Comparison of ENCODE assay signal across 1 cellular context in the genomic region with DNA sequence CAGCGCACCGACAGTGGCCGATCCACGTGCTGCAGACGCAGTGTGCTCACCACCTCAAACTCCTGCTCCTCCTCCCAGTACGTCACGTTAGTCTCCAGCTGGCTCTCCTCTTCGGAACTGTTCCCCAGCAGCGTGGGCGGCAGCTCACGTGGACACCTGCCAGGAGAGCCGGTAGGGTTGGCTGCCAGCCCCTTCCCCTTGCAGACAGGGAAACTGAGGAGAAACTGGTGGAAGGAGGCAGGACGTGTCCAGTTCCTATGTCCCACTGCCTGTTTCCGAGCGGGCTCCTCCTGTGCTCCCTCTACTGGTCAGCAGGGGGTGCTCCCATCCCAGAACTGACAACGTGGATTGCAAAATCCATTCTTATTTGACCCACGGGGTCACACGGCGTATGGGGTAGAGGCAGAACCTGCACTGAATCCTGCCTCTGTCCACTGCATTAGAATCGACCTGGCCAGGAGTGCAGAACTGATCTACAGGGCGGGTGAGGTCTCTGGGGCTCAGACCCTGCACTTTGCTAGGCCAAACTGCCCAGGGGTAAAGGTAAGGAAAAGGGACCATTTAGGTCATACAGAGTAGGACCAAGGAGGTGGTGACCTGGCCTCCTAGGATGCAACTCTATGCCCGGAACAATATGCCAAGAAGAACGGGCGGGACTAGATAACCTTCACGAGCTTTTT.
A peak's percentile ranks its signal among the peaks of the same experiment; 100 is the strongest.
TF ChIP-seq lines count a peak whose summit lies in the region.

No MANE protein-coding gene starts in this region.

TF ChIP-seq in HepG2, 621 proteins besides CTCF, POLR2A, EP300 and RAD21 (continued from another document and continues in another):
- TF ChIP-seq ZNF747 (CRISPR knock-in tag; IDR thresholded peaks at IDR 0.05; ENCODE audit: borderline replicate concordance) = no peak
- no peak for TF ChIP-seq MTF1 (CRISPR knock-in tag; IDR thresholded peaks at IDR 0.05)
- TF ChIP-seq SETDB1 (CRISPR knock-in tag; IDR thresholded peaks at IDR 0.05; ENCODE audit: borderline replicate concordance) = no peak
- TF ChIP-seq, protein P1, sequence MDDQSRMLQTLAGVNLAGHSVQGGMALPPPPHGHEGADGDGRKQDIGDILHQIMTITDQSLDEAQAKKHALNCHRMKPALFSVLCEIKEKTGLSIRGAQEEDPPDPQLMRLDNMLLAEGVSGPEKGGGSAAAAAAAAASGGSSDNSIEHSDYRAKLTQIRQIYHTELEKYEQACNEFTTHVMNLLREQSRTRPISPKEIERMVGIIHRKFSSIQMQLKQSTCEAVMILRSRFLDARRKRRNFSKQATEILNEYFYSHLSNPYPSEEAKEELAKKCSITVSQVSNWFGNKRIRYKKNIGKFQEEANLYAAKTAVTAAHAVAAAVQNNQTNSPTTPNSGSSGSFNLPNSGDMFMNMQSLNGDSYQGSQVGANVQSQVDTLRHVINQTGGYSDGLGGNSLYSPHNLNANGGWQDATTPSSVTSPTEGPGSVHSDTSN (CRISPR knock-in tag; IDR thresholded peaks at IDR 0.05; ENCODE audit: borderline replicate concordance) = no peak
- TF ChIP-seq GATAD2A (CRISPR knock-in tag; IDR thresholded peaks at IDR 0.05) = peak; percentile 74
- TF ChIP-seq ZNF329 (CRISPR knock-in tag; IDR thresholded peaks at IDR 0.05; ENCODE audit: low read depth) = no peak
- 0 out of 2 replicates have a peak, but pooled peaks have one; percentile 31 for TF ChIP-seq ZNF567 (CRISPR knock-in tag; IDR thresholded peaks at IDR 0.05; ENCODE audit: borderline replicate concordance)
- TF ChIP-seq, protein P2, sequence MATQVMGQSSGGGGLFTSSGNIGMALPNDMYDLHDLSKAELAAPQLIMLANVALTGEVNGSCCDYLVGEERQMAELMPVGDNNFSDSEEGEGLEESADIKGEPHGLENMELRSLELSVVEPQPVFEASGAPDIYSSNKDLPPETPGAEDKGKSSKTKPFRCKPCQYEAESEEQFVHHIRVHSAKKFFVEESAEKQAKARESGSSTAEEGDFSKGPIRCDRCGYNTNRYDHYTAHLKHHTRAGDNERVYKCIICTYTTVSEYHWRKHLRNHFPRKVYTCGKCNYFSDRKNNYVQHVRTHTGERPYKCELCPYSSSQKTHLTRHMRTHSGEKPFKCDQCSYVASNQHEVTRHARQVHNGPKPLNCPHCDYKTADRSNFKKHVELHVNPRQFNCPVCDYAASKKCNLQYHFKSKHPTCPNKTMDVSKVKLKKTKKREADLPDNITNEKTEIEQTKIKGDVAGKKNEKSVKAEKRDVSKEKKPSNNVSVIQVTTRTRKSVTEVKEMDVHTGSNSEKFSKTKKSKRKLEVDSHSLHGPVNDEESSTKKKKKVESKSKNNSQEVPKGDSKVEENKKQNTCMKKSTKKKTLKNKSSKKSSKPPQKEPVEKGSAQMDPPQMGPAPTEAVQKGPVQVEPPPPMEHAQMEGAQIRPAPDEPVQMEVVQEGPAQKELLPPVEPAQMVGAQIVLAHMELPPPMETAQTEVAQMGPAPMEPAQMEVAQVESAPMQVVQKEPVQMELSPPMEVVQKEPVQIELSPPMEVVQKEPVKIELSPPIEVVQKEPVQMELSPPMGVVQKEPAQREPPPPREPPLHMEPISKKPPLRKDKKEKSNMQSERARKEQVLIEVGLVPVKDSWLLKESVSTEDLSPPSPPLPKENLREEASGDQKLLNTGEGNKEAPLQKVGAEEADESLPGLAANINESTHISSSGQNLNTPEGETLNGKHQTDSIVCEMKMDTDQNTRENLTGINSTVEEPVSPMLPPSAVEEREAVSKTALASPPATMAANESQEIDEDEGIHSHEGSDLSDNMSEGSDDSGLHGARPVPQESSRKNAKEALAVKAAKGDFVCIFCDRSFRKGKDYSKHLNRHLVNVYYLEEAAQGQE (IDR thresholded peaks at IDR 0.05; ENCODE audit: borderline replicate concordance in 1 of 2, low read depth in 1 of 2, low read length in 2 of 2) = no peak
- no peak for TF ChIP-seq ZNF572 (CRISPR knock-in tag; IDR thresholded peaks at IDR 0.05)
- TF ChIP-seq, protein P3, sequence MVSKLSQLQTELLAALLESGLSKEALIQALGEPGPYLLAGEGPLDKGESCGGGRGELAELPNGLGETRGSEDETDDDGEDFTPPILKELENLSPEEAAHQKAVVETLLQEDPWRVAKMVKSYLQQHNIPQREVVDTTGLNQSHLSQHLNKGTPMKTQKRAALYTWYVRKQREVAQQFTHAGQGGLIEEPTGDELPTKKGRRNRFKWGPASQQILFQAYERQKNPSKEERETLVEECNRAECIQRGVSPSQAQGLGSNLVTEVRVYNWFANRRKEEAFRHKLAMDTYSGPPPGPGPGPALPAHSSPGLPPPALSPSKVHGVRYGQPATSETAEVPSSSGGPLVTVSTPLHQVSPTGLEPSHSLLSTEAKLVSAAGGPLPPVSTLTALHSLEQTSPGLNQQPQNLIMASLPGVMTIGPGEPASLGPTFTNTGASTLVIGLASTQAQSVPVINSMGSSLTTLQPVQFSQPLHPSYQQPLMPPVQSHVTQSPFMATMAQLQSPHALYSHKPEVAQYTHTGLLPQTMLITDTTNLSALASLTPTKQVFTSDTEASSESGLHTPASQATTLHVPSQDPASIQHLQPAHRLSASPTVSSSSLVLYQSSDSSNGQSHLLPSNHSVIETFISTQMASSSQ (IDR thresholded peaks at IDR 0.05; ENCODE audit: low read depth) = no peak
- TF ChIP-seq, protein P3 (CRISPR knock-in tag; IDR thresholded peaks at IDR 0.05; ENCODE audit: borderline replicate concordance) = 0 out of 2 replicates have a peak, but pooled peaks have one; percentile 36
- no peak for TF ChIP-seq ZNF326 (CRISPR knock-in tag; IDR thresholded peaks at IDR 0.05; ENCODE audit: borderline replicate concordance)
- no peak for TF ChIP-seq ZNF235 (CRISPR knock-in tag; IDR thresholded peaks at IDR 0.05; ENCODE audit: borderline replicate concordance)
- TF ChIP-seq, protein P4, sequence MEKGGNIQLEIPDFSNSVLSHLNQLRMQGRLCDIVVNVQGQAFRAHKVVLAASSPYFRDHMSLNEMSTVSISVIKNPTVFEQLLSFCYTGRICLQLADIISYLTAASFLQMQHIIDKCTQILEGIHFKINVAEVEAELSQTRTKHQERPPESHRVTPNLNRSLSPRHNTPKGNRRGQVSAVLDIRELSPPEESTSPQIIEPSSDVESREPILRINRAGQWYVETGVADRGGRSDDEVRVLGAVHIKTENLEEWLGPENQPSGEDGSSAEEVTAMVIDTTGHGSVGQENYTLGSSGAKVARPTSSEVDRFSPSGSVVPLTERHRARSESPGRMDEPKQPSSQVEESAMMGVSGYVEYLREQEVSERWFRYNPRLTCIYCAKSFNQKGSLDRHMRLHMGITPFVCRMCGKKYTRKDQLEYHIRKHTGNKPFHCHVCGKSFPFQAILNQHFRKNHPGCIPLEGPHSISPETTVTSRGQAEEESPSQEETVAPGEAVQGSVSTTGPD (CRISPR knock-in tag; IDR thresholded peaks at IDR 0.05) = no peak
- TF ChIP-seq FOXA3 (CRISPR knock-in tag; IDR thresholded peaks at IDR 0.05) = peak; percentile 47
- TF ChIP-seq ZNF83 (CRISPR knock-in tag; IDR thresholded peaks at IDR 0.05; ENCODE audit: borderline replicate concordance) = no peak
- 0 out of 2 replicates have a peak, but pooled peaks have one; percentile 40 for TF ChIP-seq SP140L (CRISPR knock-in tag; IDR thresholded peaks at IDR 0.05; ENCODE audit: borderline replicate concordance)
- no peak for TF ChIP-seq ZNF703 (CRISPR knock-in tag; IDR thresholded peaks at IDR 0.05; ENCODE audit: borderline replicate concordance)
- TF ChIP-seq JUNB (CRISPR knock-in tag; IDR thresholded peaks at IDR 0.05; ENCODE audit: borderline replicate concordance) = no peak
- TF ChIP-seq, protein P5, sequence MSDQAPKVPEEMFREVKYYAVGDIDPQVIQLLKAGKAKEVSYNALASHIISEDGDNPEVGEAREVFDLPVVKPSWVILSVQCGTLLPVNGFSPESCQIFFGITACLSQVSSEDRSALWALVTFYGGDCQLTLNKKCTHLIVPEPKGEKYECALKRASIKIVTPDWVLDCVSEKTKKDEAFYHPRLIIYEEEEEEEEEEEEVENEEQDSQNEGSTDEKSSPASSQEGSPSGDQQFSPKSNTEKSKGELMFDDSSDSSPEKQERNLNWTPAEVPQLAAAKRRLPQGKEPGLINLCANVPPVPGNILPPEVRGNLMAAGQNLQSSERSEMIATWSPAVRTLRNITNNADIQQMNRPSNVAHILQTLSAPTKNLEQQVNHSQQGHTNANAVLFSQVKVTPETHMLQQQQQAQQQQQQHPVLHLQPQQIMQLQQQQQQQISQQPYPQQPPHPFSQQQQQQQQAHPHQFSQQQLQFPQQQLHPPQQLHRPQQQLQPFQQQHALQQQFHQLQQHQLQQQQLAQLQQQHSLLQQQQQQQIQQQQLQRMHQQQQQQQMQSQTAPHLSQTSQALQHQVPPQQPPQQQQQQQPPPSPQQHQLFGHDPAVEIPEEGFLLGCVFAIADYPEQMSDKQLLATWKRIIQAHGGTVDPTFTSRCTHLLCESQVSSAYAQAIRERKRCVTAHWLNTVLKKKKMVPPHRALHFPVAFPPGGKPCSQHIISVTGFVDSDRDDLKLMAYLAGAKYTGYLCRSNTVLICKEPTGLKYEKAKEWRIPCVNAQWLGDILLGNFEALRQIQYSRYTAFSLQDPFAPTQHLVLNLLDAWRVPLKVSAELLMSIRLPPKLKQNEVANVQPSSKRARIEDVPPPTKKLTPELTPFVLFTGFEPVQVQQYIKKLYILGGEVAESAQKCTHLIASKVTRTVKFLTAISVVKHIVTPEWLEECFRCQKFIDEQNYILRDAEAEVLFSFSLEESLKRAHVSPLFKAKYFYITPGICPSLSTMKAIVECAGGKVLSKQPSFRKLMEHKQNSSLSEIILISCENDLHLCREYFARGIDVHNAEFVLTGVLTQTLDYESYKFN (CRISPR knock-in tag; conservative IDR thresholded peaks at IDR 0.05) = no peak; the same call in 1 of the 2 replicates
- no peak for TF ChIP-seq NFRKB (IDR thresholded peaks at IDR 0.05)
- no peak; the same call in 1 of the 2 replicates for TF ChIP-seq TSC22D2 (CRISPR knock-in tag; IDR thresholded peaks at IDR 0.05; ENCODE audit: borderline replicate concordance)
- TF ChIP-seq REL (CRISPR knock-in tag; conservative IDR thresholded peaks at IDR 0.05) = no peak
- no peak for TF ChIP-seq ZNF772 (CRISPR knock-in tag; IDR thresholded peaks at IDR 0.05)
- no peak for TF ChIP-seq ZNF367 (CRISPR knock-in tag; IDR thresholded peaks at IDR 0.05; ENCODE audit: borderline replicate concordance)
- TF ChIP-seq MLLT10 (CRISPR knock-in tag; IDR thresholded peaks at IDR 0.05) = no peak
- TF ChIP-seq ZSCAN21 (CRISPR knock-in tag; IDR thresholded peaks at IDR 0.05; ENCODE audit: borderline replicate concordance) = no peak
- 0 out of 2 replicates have a peak, but pooled peaks have one; percentile 44 for TF ChIP-seq MEIS1 (CRISPR knock-in tag; IDR thresholded peaks at IDR 0.05; ENCODE audit: borderline replicate concordance)
- TF ChIP-seq, protein P6, sequence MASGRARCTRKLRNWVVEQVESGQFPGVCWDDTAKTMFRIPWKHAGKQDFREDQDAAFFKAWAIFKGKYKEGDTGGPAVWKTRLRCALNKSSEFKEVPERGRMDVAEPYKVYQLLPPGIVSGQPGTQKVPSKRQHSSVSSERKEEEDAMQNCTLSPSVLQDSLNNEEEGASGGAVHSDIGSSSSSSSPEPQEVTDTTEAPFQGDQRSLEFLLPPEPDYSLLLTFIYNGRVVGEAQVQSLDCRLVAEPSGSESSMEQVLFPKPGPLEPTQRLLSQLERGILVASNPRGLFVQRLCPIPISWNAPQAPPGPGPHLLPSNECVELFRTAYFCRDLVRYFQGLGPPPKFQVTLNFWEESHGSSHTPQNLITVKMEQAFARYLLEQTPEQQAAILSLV (CRISPR knock-in tag; IDR thresholded peaks at IDR 0.05; ENCODE audit: borderline replicate concordance) = no peak
- TF ChIP-seq ZNF431 (CRISPR knock-in tag; IDR thresholded peaks at IDR 0.05; ENCODE audit: borderline replicate concordance, low read depth) = 0 out of 2 replicates have a peak, but pooled peaks have one; percentile 29
- no peak for TF ChIP-seq SMARCE1 (IDR thresholded peaks at IDR 0.05; ENCODE audit: borderline replicate concordance)
- no peak for TF ChIP-seq U2AF2 (IDR thresholded peaks at IDR 0.05; ENCODE audit: low read depth, low read length)
- TF ChIP-seq, protein P7, sequence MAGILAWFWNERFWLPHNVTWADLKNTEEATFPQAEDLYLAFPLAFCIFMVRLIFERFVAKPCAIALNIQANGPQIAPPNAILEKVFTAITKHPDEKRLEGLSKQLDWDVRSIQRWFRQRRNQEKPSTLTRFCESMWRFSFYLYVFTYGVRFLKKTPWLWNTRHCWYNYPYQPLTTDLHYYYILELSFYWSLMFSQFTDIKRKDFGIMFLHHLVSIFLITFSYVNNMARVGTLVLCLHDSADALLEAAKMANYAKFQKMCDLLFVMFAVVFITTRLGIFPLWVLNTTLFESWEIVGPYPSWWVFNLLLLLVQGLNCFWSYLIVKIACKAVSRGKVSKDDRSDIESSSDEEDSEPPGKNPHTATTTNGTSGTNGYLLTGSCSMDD (CRISPR knock-in tag; IDR thresholded peaks at IDR 0.05) = no peak
- TF ChIP-seq DNMT1 (CRISPR knock-in tag; IDR thresholded peaks at IDR 0.05) = 0 out of 2 replicates have a peak, but pooled peaks have one; percentile 66
- TF ChIP-seq ZNF17 (CRISPR knock-in tag; IDR thresholded peaks at IDR 0.05) = no peak
- no peak for TF ChIP-seq HIVEP1 (CRISPR knock-in tag; IDR thresholded peaks at IDR 0.05)
- no peak for TF ChIP-seq KDM4B (CRISPR knock-in tag; IDR thresholded peaks at IDR 0.05)
- TF ChIP-seq, protein P8, sequence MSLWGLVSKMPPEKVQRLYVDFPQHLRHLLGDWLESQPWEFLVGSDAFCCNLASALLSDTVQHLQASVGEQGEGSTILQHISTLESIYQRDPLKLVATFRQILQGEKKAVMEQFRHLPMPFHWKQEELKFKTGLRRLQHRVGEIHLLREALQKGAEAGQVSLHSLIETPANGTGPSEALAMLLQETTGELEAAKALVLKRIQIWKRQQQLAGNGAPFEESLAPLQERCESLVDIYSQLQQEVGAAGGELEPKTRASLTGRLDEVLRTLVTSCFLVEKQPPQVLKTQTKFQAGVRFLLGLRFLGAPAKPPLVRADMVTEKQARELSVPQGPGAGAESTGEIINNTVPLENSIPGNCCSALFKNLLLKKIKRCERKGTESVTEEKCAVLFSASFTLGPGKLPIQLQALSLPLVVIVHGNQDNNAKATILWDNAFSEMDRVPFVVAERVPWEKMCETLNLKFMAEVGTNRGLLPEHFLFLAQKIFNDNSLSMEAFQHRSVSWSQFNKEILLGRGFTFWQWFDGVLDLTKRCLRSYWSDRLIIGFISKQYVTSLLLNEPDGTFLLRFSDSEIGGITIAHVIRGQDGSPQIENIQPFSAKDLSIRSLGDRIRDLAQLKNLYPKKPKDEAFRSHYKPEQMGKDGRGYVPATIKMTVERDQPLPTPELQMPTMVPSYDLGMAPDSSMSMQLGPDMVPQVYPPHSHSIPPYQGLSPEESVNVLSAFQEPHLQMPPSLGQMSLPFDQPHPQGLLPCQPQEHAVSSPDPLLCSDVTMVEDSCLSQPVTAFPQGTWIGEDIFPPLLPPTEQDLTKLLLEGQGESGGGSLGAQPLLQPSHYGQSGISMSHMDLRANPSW (CRISPR knock-in tag; IDR thresholded peaks at IDR 0.05; ENCODE audit: borderline replicate concordance) = no peak
